In genomic region chr10:84659497-84660276, GRCh38 we compare ENCODE assay signal across 23 cellular contexts.
A peak's percentile ranks its signal among the peaks of the same experiment; 100 is the strongest.
DNase-seq lines count a peak whose midpoint lies in the region; ATAC-seq and TF ChIP-seq lines count a peak whose summit lies in the region.
"Had no signal": no experiment of that assay in that cellular context is flagged by ENCODE, and none has a peak within 500 bp of the region (broad histone marks: within the 10 kb centered on the region; RNA-seq: fewer than 3 reads in every experiment).

No MANE protein-coding gene starts in this region.

- peaks cover 10% of the 10 kb centered on the region for H3K27me3 Mint-ChIP-seq in activated naive CD8-positive, alpha-beta T cell treated with anti-CD3 and anti-CD28 coated beads, Interleukin-2, amount 10 ng/mL, durations not matched to agents 7 days and 5 days
- peaks cover 4% of the 10 kb centered on the region for H3K27me3 Mint-ChIP-seq in activated naive CD8-positive, alpha-beta T cell treated with anti-CD3 and anti-CD28 coated beads, Interleukin-2, amount 50 U/mL, for 24 hours
- H3K27me3 Mint-ChIP-seq in type B pancreatic cell, result no peaks in the 10 kb centered on the region

- H3K79me2 ChIP-seq in hepatocyte (no peaks in the 10 kb centered on the region), MM.1S (ENCODE audit: low read length) (no peaks in the 10 kb centered on the region)

- no peak overlapping the region for H3K4me3 Mint-ChIP-seq in activated naive CD8-positive, alpha-beta T cell treated with anti-CD3 and anti-CD28 coated beads, Interleukin-2, amount 10 ng/mL, durations not matched to agents 7 days and 5 days
- no peak overlapping the region for H3K4me3 Mint-ChIP-seq in activated naive CD8-positive, alpha-beta T cell treated with anti-CD3 and anti-CD28 coated beads, Interleukin-2, amount 50 U/mL, for 24 hours
- H3K4me3 Mint-ChIP-seq in type B pancreatic cell, result peak overlapping the region; percentile 1
- H3K4me3 Mint-ChIP-seq: CD4-positive, alpha-beta memory T cell; H9 had no signal

- no peak overlapping the region for H3K4me2 ChIP-seq in hepatocyte
- no peak overlapping the region for H3K4me2 ChIP-seq in MM.1S (ENCODE audit: low read depth, low read length)
- H3K4me2 ChIP-seq: A549 had no signal

- H3K27me3 ChIP-seq in hepatocyte (no peaks in the 10 kb centered on the region), MM.1S (replicated peaks; ENCODE audit: insufficient read depth, low read length) (no peaks in the 10 kb centered on the region)
- H3K27me3 ChIP-seq: Peyer's patch had no signal

- H3K27ac ChIP-seq in hepatocyte (no peak overlapping the region), MM.1S (ENCODE audit: low read length) (no peak overlapping the region)
- H3K27ac ChIP-seq: A549, Peyer's patch, SK-N-MC had no signal

- H3K9me3 ChIP-seq in hepatocyte (ENCODE audit: low read depth) (no peaks in the 10 kb centered on the region), MM.1S (replicated peaks; ENCODE audit: insufficient read depth, low read length) (no peaks in the 10 kb centered on the region)
- H3K9me3 ChIP-seq: A549, Peyer's patch had no signal

- H2AFZ ChIP-seq in hepatocyte (no peak overlapping the region), MM.1S (ENCODE audit: low read length) (no peak overlapping the region)

- H3K4me1 ChIP-seq in hepatocyte (ENCODE audit: insufficient read depth) (peaks cover 4% of the 10 kb centered on the region), MM.1S (ENCODE audit: low read length) (0 out of 2 replicates have a peak, but pooled peaks cover 3% of the 10 kb centered on the region)
- H3K4me1 ChIP-seq: A549, Peyer's patch had no signal

- in situ Hi-C loops in ACHN (cut with HindIII; ENCODE audit: low pct_ligation_motif_present, low pct_unique_long_range_greater_than_20kb, low sequenced_read_pairs), result no loop called here

- H4K20me1 ChIP-seq in hepatocyte (ENCODE audit: insufficient read depth, poor library complexity, severe bottlenecking) (no peaks in the 10 kb centered on the region), MM.1S (ENCODE audit: insufficient read depth, low read length) (no peaks in the 10 kb centered on the region)

- POLR2A ChIA-PET in activated naive CD8-positive, alpha-beta T cell treated with anti-CD3 and anti-CD28 coated beads, Interleukin-2, amount 10 ng/mL, durations not matched to agents 7 days and 5 days (lab: Charles Lee), result no interaction called here

- H3K4me3 ChIP-seq in hepatocyte (no peak overlapping the region), MM.1S (ENCODE audit: low read length) (no peak overlapping the region)
- H3K4me3 ChIP-seq: A549, Peyer's patch, SK-N-MC had no signal

- H3K9me2 ChIP-seq in hepatocyte (replicated peaks; ENCODE audit: insufficient read depth) (no peaks in the 10 kb centered on the region), MM.1S (replicated peaks; ENCODE audit: insufficient read depth, low read length) (no peaks in the 10 kb centered on the region)

- 75% methylated on average over 8 of the region's 8 CpGs for WGBS in hepatocyte (ENCODE audit: low lambda C conversion rate, missing lambda C conversion rate)

- TF ChIP-seq CTCF in hepatocyte (IDR thresholded peaks at IDR 0.05; ENCODE audit: poor library complexity), result no peak
- no peak for TF ChIP-seq CTCF in type B pancreatic cell (conservative IDR thresholded peaks at IDR 0.05)
- TF ChIP-seq CTCF in MM.1S (IDR thresholded peaks at IDR 0.05; ENCODE audit: low read length), result no peak

- H3K9ac ChIP-seq in MM.1S (ENCODE audit: low read length), result no peak overlapping the region

- H3K9me3 Mint-ChIP-seq in activated naive CD8-positive, alpha-beta T cell treated with anti-CD3 and anti-CD28 coated beads, Interleukin-2, amount 10 ng/mL, durations not matched to agents 7 days and 5 days, result no peaks in the 10 kb centered on the region
- H3K9me3 Mint-ChIP-seq in activated naive CD8-positive, alpha-beta T cell treated with anti-CD3 and anti-CD28 coated beads, Interleukin-2, amount 50 U/mL, for 24 hours, result no peaks in the 10 kb centered on the region
- H3K9me3 Mint-ChIP-seq in type B pancreatic cell, result no peaks in the 10 kb centered on the region
- H3K9me3 Mint-ChIP-seq: CD4-positive, alpha-beta memory T cell; H9 had no signal

- ATAC-seq in activated naive CD8-positive, alpha-beta T cell treated with anti-CD3 and anti-CD28 coated beads, Interleukin-2, amount 10 ng/mL, durations not matched to agents 7 days and 5 days (ENCODE audit: low read depth), result no peak
- ATAC-seq in activated naive CD8-positive, alpha-beta T cell treated with anti-CD3 and anti-CD28 coated beads, Interleukin-2, amount 50 U/mL, for 24 hours, result no peak
- ATAC-seq in HG03039 (IDR thresholded peaks at IDR 0.05; ENCODE audit: unreplicated experiment), result no peak
- ATAC-seq: A549 had no signal

- H3F3A ChIP-seq in MM.1S (ENCODE audit: insufficient read depth, low read length), result no peaks in the 10 kb centered on the region

- H3K36me3 Mint-ChIP-seq in activated naive CD8-positive, alpha-beta T cell treated with anti-CD3 and anti-CD28 coated beads, Interleukin-2, amount 10 ng/mL, durations not matched to agents 7 days and 5 days, result no peaks in the 10 kb centered on the region
- H3K36me3 Mint-ChIP-seq in activated naive CD8-positive, alpha-beta T cell treated with anti-CD3 and anti-CD28 coated beads, Interleukin-2, amount 50 U/mL, for 24 hours (ENCODE audit: low read depth), result no peaks in the 10 kb centered on the region
- H3K36me3 Mint-ChIP-seq in type B pancreatic cell, result no peaks in the 10 kb centered on the region
- H3K36me3 Mint-ChIP-seq: CD4-positive, alpha-beta memory T cell had no signal

- peak overlapping the region; percentile 10 for H3K27ac Mint-ChIP-seq in activated naive CD8-positive, alpha-beta T cell treated with anti-CD3 and anti-CD28 coated beads, Interleukin-2, amount 10 ng/mL, durations not matched to agents 7 days and 5 days
- no peak overlapping the region for H3K27ac Mint-ChIP-seq in activated naive CD8-positive, alpha-beta T cell treated with anti-CD3 and anti-CD28 coated beads, Interleukin-2, amount 50 U/mL, for 24 hours
- no peak overlapping the region for H3K27ac Mint-ChIP-seq in type B pancreatic cell
- H3K27ac Mint-ChIP-seq: CD4-positive, alpha-beta memory T cell had no signal

- DNase-seq in activated naive CD8-positive, alpha-beta T cell treated with anti-CD3 and anti-CD28 coated beads, Interleukin-2, amount 10 ng/mL, durations not matched to agents 7 days and 5 days, result no peak
- no peak for DNase-seq in activated naive CD8-positive, alpha-beta T cell treated with anti-CD3 and anti-CD28 coated beads, Interleukin-2, amount 50 U/mL, for 24 hours
- peak; percentile 79 for DNase-seq in NCI-H82 (lab: John Stamatoyannopoulos, UW)
- peak; percentile 48 for DNase-seq in hepatocyte (ENCODE audit: low spot score)
- no peak for DNase-seq in type B pancreatic cell (ENCODE audit: extremely low spot score, unreplicated experiment)
- DNase-seq in MM.1S, result no peak
- no peak for DNase-seq in ACHN
- DNase-seq: C1 segment of cervical spinal cord; CD4-positive, alpha-beta memory T cell; COR-L47; H9; Karpas-422; NCI-H1092 treated with DMSO at 0.1 percent for 48 hours; NCI-H146; NCI-H2029; NCI-H2171; NCI-H226; NCI-H774; Peyer's patch; SIG-M5 had no signal

- peaks cover 11% of the 10 kb centered on the region for H3K4me1 Mint-ChIP-seq in activated naive CD8-positive, alpha-beta T cell treated with anti-CD3 and anti-CD28 coated beads, Interleukin-2, amount 10 ng/mL, durations not matched to agents 7 days and 5 days
- peaks cover under 1% of the 10 kb centered on the region for H3K4me1 Mint-ChIP-seq in activated naive CD8-positive, alpha-beta T cell treated with anti-CD3 and anti-CD28 coated beads, Interleukin-2, amount 50 U/mL, for 24 hours
- H3K4me1 Mint-ChIP-seq in type B pancreatic cell (ENCODE audit: unreplicated experiment), result peaks cover 12% of the 10 kb centered on the region
- H3K4me1 Mint-ChIP-seq: CD4-positive, alpha-beta memory T cell had no signal

- H3K36me3 ChIP-seq in hepatocyte (replicated peaks; ENCODE audit: insufficient read depth, low read depth) (no peaks in the 10 kb centered on the region), MM.1S (replicated peaks; ENCODE audit: insufficient read depth, low read length) (no peaks in the 10 kb centered on the region)
- H3K36me3 ChIP-seq: Peyer's patch had no signal

Comparison
In these comparisons a context has a peak if more than half of its experiments do, and no peak if none do; other contexts are left out.
1. DNase-seq: peak in NCI-H82 (single experiment) and hepatocyte (single experiment); none in activated naive CD8-positive, alpha-beta T cell treated with anti-CD3 and anti-CD28 coated beads, Interleukin-2, amount 10 ng/mL, durations not matched to agents 7 days and 5 days (single experiment), activated naive CD8-positive, alpha-beta T cell treated with anti-CD3 and anti-CD28 coated beads, Interleukin-2, amount 50 U/mL, for 24 hours (single experiment), type B pancreatic cell (single experiment), MM.1S (single experiment) and ACHN (single experiment).